ENCODE assay signal across 11 cellular contexts in genomic region chr6:43669922-43670622, GRCh38. TPM values are rescaled to one million over a fixed set of nuclear protein-coding genes. Genes with fewer than 3 reads are reported as not detected.
DNase-seq lines count a peak whose midpoint lies in the region; ATAC-seq, FAIRE-seq and TF ChIP-seq lines count a peak whose summit lies in the region.
"Had no signal": no experiment of that assay in that cellular context is flagged by ENCODE, and none has a peak within 500 bp of the region (broad histone marks: within the 10 kb centered on the region; RNA-seq: fewer than 3 reads in every experiment).

No MANE protein-coding gene starts in this region.

- H3K4me1 ChIP-seq in neural progenitor cell = peaks cover 29% of the 10 kb centered on the region

- H3K4me3 ChIP-seq in neural progenitor cell = no peak overlapping the region

- H3K27me3 Mint-ChIP-seq in central memory CD8-positive, alpha-beta T cell = no peaks in the 10 kb centered on the region
- H3K27me3 Mint-ChIP-seq in neural progenitor cell (ENCODE audit: insufficient read depth, low read depth) = peaks cover 10% of the 10 kb centered on the region

- no peak for FAIRE-seq in frontal cortex (lab: Jason Lieb, UNC)

- H3F3A ChIP-seq in neural progenitor cell (ENCODE audit: low read depth) = peaks cover 43% of the 10 kb centered on the region

- DNase-seq in ELF-1 (ENCODE audit: low read depth, low spot score) (peak; percentile 78), NCI-H510A (lab: John Stamatoyannopoulos, UW) (peak; percentile 47), neural progenitor cell (ENCODE audit: low spot score) (no peak), NCI-H187 treated with DMSO at 0.1 percent for 48 hours (lab: John Stamatoyannopoulos, UW) (no peak), COLO829 (ENCODE audit: low spot score) (no peak), superior temporal gyrus (ENCODE audit: extremely low spot score) (no peak), frontal cortex (ENCODE audit: low spot score in 2 of 2) (no peak)
- DNase-seq in central memory CD8-positive, alpha-beta T cell (ENCODE audit: low spot score in 2 of 2) = no peak
- DNase-seq: effector memory CD4-positive, alpha-beta T cell had no signal

- no peaks in the 10 kb centered on the region for H3K79me2 ChIP-seq in neural progenitor cell (ENCODE audit: low read depth)

- no peak overlapping the region for H3K4me3 Mint-ChIP-seq in central memory CD8-positive, alpha-beta T cell
- H3K4me3 Mint-ChIP-seq in neural progenitor cell = no peak overlapping the region

- H3K36me3 Mint-ChIP-seq in central memory CD8-positive, alpha-beta T cell (ENCODE audit: insufficient read depth) = peaks cover 28% of the 10 kb centered on the region
- H3K36me3 Mint-ChIP-seq in neural progenitor cell = peaks cover 13% of the 10 kb centered on the region

- peak overlapping the region; percentile 39 for H3K4me2 ChIP-seq in neural progenitor cell

- H3K27ac Mint-ChIP-seq in central memory CD8-positive, alpha-beta T cell (ENCODE audit: low read depth) = peak overlapping the region; percentile 32
- no peak overlapping the region for H3K27ac Mint-ChIP-seq in neural progenitor cell

- no peak for TF ChIP-seq CTCF in neural progenitor cell (IDR thresholded peaks at IDR 0.05)

- no peak for ATAC-seq in central memory CD8-positive, alpha-beta T cell (replicated peaks; ENCODE audit: extremely low read depth, poor library complexity, severe bottlenecking)

- H3K9me3 ChIP-seq in neural progenitor cell (ENCODE audit: low read depth) = no peaks in the 10 kb centered on the region

- no peak overlapping the region for H3K9ac ChIP-seq in neural progenitor cell

- H3K4me1 Mint-ChIP-seq in central memory CD8-positive, alpha-beta T cell = peaks cover 14% of the 10 kb centered on the region
- H3K4me1 Mint-ChIP-seq in neural progenitor cell = peaks cover 22% of the 10 kb centered on the region

- H4K20me1 ChIP-seq in neural progenitor cell (ENCODE audit: low read depth) = no peaks in the 10 kb centered on the region

- no peaks in the 10 kb centered on the region for H3K9me3 Mint-ChIP-seq in central memory CD8-positive, alpha-beta T cell
- H3K9me3 Mint-ChIP-seq in neural progenitor cell = no peaks in the 10 kb centered on the region
- H3K9me3 Mint-ChIP-seq: neural crest cell had no signal

- H3K36me3 ChIP-seq in neural progenitor cell = no peaks in the 10 kb centered on the region

- no peaks in the 10 kb centered on the region for H3K27me3 ChIP-seq in neural progenitor cell

- peak overlapping the region; percentile 91 for H3K27ac ChIP-seq in neural progenitor cell

- no peak overlapping the region for H2AFZ ChIP-seq in neural progenitor cell (replicated peaks)

RNA-seq across cellular contexts. Expression of gene MRPS18A, which starts 17.5 kb away (rescaled TPM):
- total RNA-seq in neural progenitor cell (ENCODE audit: low replicate concordance) (34.5 and 52.7 TPM in 2 replicates), frontal cortex (16.3 TPM)

RNA-seq across cellular contexts. Expression of gene RSPH9, which starts 25.2 kb away (rescaled TPM):
- total RNA-seq in neural progenitor cell (ENCODE audit: low replicate concordance) = 0.47 and 1.4 TPM in 2 replicates
- total RNA-seq in frontal cortex = 6.1 TPM
- total RNA-seq: T-helper 1 cell treated with Interleukin-12 subunit alpha and Interleukin-12 subunit beta and Interleukin-4 antibody, amounts not matched to agents 30 ng/mL and 1 ng/mL, for 36 hours had no signal

RNA-seq across cellular contexts. Expression of gene MAD2L1BP, which starts 34.4 kb away (rescaled TPM):
- total RNA-seq in neural progenitor cell (ENCODE audit: low replicate concordance) (52.0 and 88.1 TPM in 2 replicates), frontal cortex (25.3 TPM)

RNA-seq across cellular contexts. Expression of gene GTPBP2, which starts 41.0 kb away (rescaled TPM):
- total RNA-seq in neural progenitor cell (ENCODE audit: low replicate concordance) (45.5 and 77.1 TPM in 2 replicates), frontal cortex (32.6 TPM)

Comparison
In these comparisons a context has a peak if more than half of its experiments do, and no peak if none do; other contexts are left out.
1. DNase-seq: peak in ELF-1 (single experiment) and NCI-H510A (single experiment); none in central memory CD8-positive, alpha-beta T cell (0 of 2), neural progenitor cell (single experiment), NCI-H187 treated with DMSO at 0.1 percent for 48 hours (single experiment), COLO829 (single experiment), superior temporal gyrus (single experiment) and frontal cortex (0 of 2).